Comparison of ENCODE assay signal across 8 cellular contexts in the genomic region with DNA sequence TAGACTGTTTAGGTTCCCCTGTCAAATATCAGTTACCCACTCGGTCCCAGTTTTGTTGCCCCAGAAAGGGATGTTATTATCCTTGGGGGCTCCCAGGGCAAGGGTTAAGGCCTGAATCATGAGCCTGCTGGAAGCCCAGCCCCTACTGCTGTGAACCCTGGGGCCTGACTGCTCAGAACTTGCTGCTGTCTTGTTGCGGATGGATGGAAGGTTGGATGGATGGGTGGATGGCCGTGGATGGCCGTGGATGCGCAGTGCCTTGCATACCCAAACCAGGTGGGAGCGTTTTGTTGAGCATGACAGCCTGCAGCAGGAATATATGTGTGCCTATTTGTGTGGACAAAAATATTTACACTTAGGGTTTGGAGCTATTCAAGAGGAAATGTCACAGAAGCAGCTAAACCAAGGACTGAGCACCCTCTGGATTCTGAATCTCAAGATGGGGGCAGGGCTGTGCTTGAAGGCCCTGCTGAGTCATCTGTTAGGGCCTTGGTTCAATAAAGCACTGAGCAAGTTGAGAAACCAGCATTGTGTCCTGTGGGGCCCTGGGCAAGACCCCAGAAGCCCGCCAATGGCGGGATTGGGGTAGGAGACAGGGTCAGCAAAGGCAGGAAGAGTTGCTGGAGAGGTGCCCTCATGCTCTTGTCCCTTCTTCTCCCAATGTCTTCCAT. TPM values are rescaled to one million over a fixed set of nuclear protein-coding genes. Genes with fewer than 3 reads are reported as not detected.
A peak's percentile ranks its signal among the peaks of the same experiment; 100 is the strongest.
DNase-seq lines count a peak whose midpoint lies in the region; ATAC-seq and TF ChIP-seq lines count a peak whose summit lies in the region.

No MANE protein-coding gene starts in this region.

- peaks cover 64% of the 10 kb centered on the region for H3K36me3 Mint-ChIP-seq in activated T-cell treated with anti-CD3 and anti-CD28 coated beads, Interleukin-2, amount 50 U/mL, for 24 hours (ENCODE audit: low read depth)
- H3K36me3 Mint-ChIP-seq in brain: peaks cover 50% of the 10 kb centered on the region

- no peak overlapping the region for H3K4me3 ChIP-seq in right lobe of liver
- H3K4me3 ChIP-seq in transverse colon: no peak overlapping the region

- no peak overlapping the region for H3K4me3 Mint-ChIP-seq in activated T-cell treated with anti-CD3 and anti-CD28 coated beads, Interleukin-2, amount 50 U/mL, for 24 hours
- H3K4me3 Mint-ChIP-seq in brain: peak overlapping the region in 1 of 5 experiments; percentile 26

- DNase-seq in activated T-cell treated with anti-CD3 and anti-CD28 coated beads, Interleukin-2, amount 50 U/mL, for 24 hours: no peak
- DNase-seq in activated T-cell treated with anti-CD3 and anti-CD28 coated beads, Interleukin-2, amount 50 U/mL, for 48 hours: no peak
- DNase-seq in right lobe of liver: no peak
- DNase-seq in transverse colon: no peak
- no peak for DNase-seq in NCI-H1092 treated with DMSO at 0.1 percent for 48 hours (lab: John Stamatoyannopoulos, UW)
- no peak for DNase-seq in stimulated activated CD4-positive, alpha-beta T cell treated with anti-CD3 and anti-CD28 coated beads, Interleukin-1b, Interleukin-23, amount 100 ng/mL, for 48 hours

- 95% methylated on average over 6 of the region's 8 CpGs for WGBS in right lobe of liver (ENCODE audit: insufficient coverage, low coverage, low lambda C conversion rate, missing lambda C conversion rate)
- WGBS in transverse colon (ENCODE audit: low coverage in 1 of 2), 2 donors: 90% methylated on average over 8 of the region's 8 CpGs; no CpG with 5 or more reads in 1 of the 2 donors

- H3K27me3 ChIP-seq in right lobe of liver: no peaks in the 10 kb centered on the region
- H3K27me3 ChIP-seq in transverse colon: no peaks in the 10 kb centered on the region

- in situ Hi-C loops in transverse colon (cut with MboI; ENCODE audit: low pct_ligation_motif_present in 1 of 4, low pct_unique_long_range_greater_than_20kb in 1 of 4, low sequenced_read_pairs in 3 of 4): no loop called here

- H3K36me3 ChIP-seq in right lobe of liver (peaks cover 0 to 2% (median 0%) of the 10 kb centered on the region in 4 donors), transverse colon (peaks cover 0 to 12% (median 0%) of the 10 kb centered on the region in 4 donors)

- peak overlapping the region; percentile 51 for H3K27ac Mint-ChIP-seq in activated T-cell treated with anti-CD3 and anti-CD28 coated beads, Interleukin-2, amount 50 U/mL, for 24 hours
- H3K27ac Mint-ChIP-seq in brain: peak overlapping the region; percentile 77 to 97 (median 91)

- H3K4me1 Mint-ChIP-seq in activated T-cell treated with anti-CD3 and anti-CD28 coated beads, Interleukin-2, amount 50 U/mL, for 24 hours (ENCODE audit: low read depth): peaks cover 69% of the 10 kb centered on the region
- peaks cover 50% of the 10 kb centered on the region for H3K4me1 Mint-ChIP-seq in brain

- no peak for TF ChIP-seq EP300 in transverse colon (IDR thresholded peaks at IDR 0.05; ENCODE audit: low read depth)

- H3K27ac ChIP-seq in right lobe of liver (peak overlapping the region; percentile 86 to 95 (median 87)), transverse colon (peak overlapping the region; percentile 96 to 97 (median 96))

- TF ChIP-seq POLR2A in right lobe of liver (IDR thresholded peaks at IDR 0.05): no peak
- TF ChIP-seq POLR2A in transverse colon (IDR thresholded peaks at IDR 0.05): no peak

- no peaks in the 10 kb centered on the region for H3K9me3 Mint-ChIP-seq in activated T-cell treated with anti-CD3 and anti-CD28 coated beads, Interleukin-2, amount 50 U/mL, for 24 hours
- peaks cover 0 to 3% (median 0%) of the 10 kb centered on the region in 5 experiments for H3K9me3 Mint-ChIP-seq in brain

- H3K9me3 ChIP-seq in right lobe of liver (no peaks in the 10 kb centered on the region), transverse colon (no peaks in the 10 kb centered on the region)

- ATAC-seq in right lobe of liver (no peak), GM19324 (IDR thresholded peaks at IDR 0.05; ENCODE audit: low FRiP score, unreplicated experiment) (no peak)

- TF ChIP-seq CTCF in brain (conservative IDR thresholded peaks at IDR 0.05): no peak
- no peak for TF ChIP-seq CTCF in right lobe of liver (IDR thresholded peaks at IDR 0.05)
- TF ChIP-seq CTCF in transverse colon (IDR thresholded peaks at IDR 0.05): no peak

- peaks cover 0 to 56% (median 20%) of the 10 kb centered on the region in 4 donors for H3K4me1 ChIP-seq in right lobe of liver
- peaks cover 30 to 55% (median 46%) of the 10 kb centered on the region in 4 donors for H3K4me1 ChIP-seq in transverse colon

- no peaks in the 10 kb centered on the region for H3K27me3 Mint-ChIP-seq in activated T-cell treated with anti-CD3 and anti-CD28 coated beads, Interleukin-2, amount 50 U/mL, for 24 hours
- H3K27me3 Mint-ChIP-seq in brain: peaks cover 3% of the 10 kb centered on the region

- intact Hi-C loops in right lobe of liver (cut with DNase I) (no loop called here), transverse colon (cut with DNase I; ENCODE audit: low total_unique reads) (no loop called here)

RNA-seq across cellular contexts. Expression of gene CDC25B, which starts 9.6 kb away (rescaled TPM):
- 139 TPM for polyA plus RNA-seq in brain (ENCODE audit: insufficient read depth, low read depth, low replicate concordance)
- total RNA-seq in right lobe of liver (10 to 100 TPM; 10.9 to 28.7 (median 16.5) TPM), transverse colon (10 to 100 TPM; 14.1 to 89.4 (median 39.5) TPM)

RNA-seq across cellular contexts. Expression of gene AP5S1, which starts 14.6 kb away (rescaled TPM):
- polyA plus RNA-seq in brain (ENCODE audit: insufficient read depth, low read depth, low replicate concordance): 15.1 TPM
- 10 to 100 TPM in 3 of 6 experiments, 1 to 10 TPM in 3; 7.7 to 16.1 (median 9.5) TPM for total RNA-seq in right lobe of liver
- 10 to 100 TPM in 3 of 4 donors, 1 to 10 TPM in 1; 9.1 to 38.5 (median 17.0) TPM for total RNA-seq in transverse colon

RNA-seq across cellular contexts. Expression of gene CENPB, which starts 19.2 kb away (rescaled TPM):
- polyA plus RNA-seq in brain (ENCODE audit: insufficient read depth, low read depth, low replicate concordance): 122 TPM
- total RNA-seq in right lobe of liver (10 to 100 TPM; 27.8 to 43.1 (median 31.6) TPM), transverse colon (10 to 100 TPM; 66.6 to 83.1 (median 72.8) TPM)

RNA-seq across cellular contexts. Expression of gene SPEF1, which starts 24.5 kb away (rescaled TPM):
- 1.0 TPM for polyA plus RNA-seq in brain (ENCODE audit: insufficient read depth, low read depth, low replicate concordance)
- total RNA-seq in right lobe of liver: not detected
- total RNA-seq in transverse colon: under 1 TPM in 1 of 4 donors, not detected in 3; 0.14 TPM

RNA-seq across cellular contexts. Expression of gene ADISSP, which starts 38.2 kb away (rescaled TPM):
- 54.2 TPM for polyA plus RNA-seq in brain (ENCODE audit: insufficient read depth, low read depth, low replicate concordance)
- total RNA-seq in right lobe of liver (10 to 100 TPM in 3 of 6 experiments, 1 to 10 TPM in 3; 9.6 to 11.7 (median 9.9) TPM), transverse colon (10 to 100 TPM in 3 of 4 donors, 1 to 10 TPM in 1; 3.0 to 19.9 (median 16.3) TPM)
